1 cellular context compared by ENCODE assay signal in the genomic region with DNA sequence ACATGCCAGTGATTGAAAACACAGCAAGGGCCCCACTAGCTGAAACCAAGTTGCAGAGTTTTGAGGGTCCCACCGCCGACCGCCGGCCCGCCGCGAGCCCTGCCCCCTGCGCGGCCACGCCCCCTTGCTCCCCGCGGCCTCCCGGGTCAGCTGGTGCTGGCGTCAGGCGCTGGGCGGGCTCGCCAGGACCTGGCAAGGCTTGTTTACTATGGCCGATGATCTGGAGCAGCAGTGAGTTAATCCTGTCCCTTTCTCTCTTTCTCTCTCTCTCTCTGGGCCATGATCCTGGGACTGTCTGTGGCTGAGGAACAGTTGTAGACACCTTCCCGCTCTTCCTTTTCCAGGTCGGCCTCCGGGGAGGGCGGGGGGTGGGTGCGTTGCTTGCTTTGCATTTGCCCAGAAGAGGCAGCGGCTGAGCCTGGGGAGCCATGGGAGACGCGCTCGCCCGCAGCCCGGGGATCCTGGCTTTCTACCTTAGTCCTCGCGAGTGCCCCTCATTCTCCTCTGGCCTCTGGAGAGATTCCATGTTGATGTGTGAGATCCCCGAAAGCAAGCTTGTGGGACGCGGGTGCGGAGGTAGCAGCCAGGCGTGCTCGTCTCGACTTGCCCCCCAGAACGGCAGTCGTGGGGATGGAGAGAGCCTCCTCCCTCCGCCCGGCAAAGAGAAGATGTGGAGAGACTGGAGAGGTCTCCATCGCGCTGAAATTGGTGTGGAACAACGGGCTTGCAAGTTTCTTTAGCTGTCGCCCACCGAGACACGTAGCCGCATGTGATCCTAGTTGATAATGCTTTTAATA.
TF ChIP-seq lines count a peak whose summit lies in the region.

A gene with protein sequence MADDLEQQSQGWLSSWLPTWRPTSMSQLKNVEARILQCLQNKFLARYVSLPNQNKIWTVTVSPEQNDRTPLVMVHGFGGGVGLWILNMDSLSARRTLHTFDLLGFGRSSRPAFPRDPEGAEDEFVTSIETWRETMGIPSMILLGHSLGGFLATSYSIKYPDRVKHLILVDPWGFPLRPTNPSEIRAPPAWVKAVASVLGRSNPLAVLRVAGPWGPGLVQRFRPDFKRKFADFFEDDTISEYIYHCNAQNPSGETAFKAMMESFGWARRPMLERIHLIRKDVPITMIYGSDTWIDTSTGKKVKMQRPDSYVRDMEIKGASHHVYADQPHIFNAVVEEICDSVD (plus strand): TSS at position 202 of the 797 bp plus-strand sequence. CDS start 7 bp downstream, at position 209.

TF ChIP-seq in HepG2, 621 proteins besides CTCF, POLR2A, EP300 and RAD21 (continued from another document and continues in another):
- TF ChIP-seq, protein P1, sequence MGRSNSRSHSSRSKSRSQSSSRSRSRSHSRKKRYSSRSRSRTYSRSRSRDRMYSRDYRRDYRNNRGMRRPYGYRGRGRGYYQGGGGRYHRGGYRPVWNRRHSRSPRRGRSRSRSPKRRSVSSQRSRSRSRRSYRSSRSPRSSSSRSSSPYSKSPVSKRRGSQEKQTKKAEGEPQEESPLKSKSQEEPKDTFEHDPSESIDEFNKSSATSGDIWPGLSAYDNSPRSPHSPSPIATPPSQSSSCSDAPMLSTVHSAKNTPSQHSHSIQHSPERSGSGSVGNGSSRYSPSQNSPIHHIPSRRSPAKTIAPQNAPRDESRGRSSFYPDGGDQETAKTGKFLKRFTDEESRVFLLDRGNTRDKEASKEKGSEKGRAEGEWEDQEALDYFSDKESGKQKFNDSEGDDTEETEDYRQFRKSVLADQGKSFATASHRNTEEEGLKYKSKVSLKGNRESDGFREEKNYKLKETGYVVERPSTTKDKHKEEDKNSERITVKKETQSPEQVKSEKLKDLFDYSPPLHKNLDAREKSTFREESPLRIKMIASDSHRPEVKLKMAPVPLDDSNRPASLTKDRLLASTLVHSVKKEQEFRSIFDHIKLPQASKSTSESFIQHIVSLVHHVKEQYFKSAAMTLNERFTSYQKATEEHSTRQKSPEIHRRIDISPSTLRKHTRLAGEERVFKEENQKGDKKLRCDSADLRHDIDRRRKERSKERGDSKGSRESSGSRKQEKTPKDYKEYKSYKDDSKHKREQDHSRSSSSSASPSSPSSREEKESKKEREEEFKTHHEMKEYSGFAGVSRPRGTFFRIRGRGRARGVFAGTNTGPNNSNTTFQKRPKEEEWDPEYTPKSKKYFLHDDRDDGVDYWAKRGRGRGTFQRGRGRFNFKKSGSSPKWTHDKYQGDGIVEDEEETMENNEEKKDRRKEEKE (IDR thresholded peaks at IDR 0.05): no peak
- TF ChIP-seq ZNF629 (CRISPR knock-in tag; conservative IDR thresholded peaks at IDR 0.05) (0 out of 2 replicates have a peak, but pooled peaks have one; percentile 6), THRA (CRISPR knock-in tag; IDR thresholded peaks at IDR 0.05; ENCODE audit: borderline replicate concordance) (no peak), KDM5A (IDR thresholded peaks at IDR 0.05; ENCODE audit: borderline replicate concordance, low read length) (peak; percentile 59), PAF1 (CRISPR knock-in tag; IDR thresholded peaks at IDR 0.05) (0 out of 2 replicates have a peak, but pooled peaks have one; percentile 26), RELA (CRISPR knock-in tag; IDR thresholded peaks at IDR 0.05) (no peak; the same call in 1 of the 2 replicates), ZHX1 (CRISPR knock-in tag; IDR thresholded peaks at IDR 0.05; ENCODE audit: low read depth) (no peak), ZNF790 (CRISPR knock-in tag; IDR thresholded peaks at IDR 0.05; ENCODE audit: borderline replicate concordance) (no peak; the same call in 1 of the 2 replicates), ZNF17 (CRISPR knock-in tag; IDR thresholded peaks at IDR 0.05) (no peak), GATA4 (IDR thresholded peaks at IDR 0.05; ENCODE audit: borderline replicate concordance, low read depth) (peak; percentile 78), ATRX (CRISPR knock-in tag; IDR thresholded peaks at IDR 0.05; ENCODE audit: borderline replicate concordance) (no peak; the same call in 1 of the 2 replicates), POLR2AphosphoS5 (IDR thresholded peaks at IDR 0.05; ENCODE audit: low read depth, low read length) (peak; percentile 95), HCFC1 (IDR thresholded peaks at IDR 0.05; ENCODE audit: low read depth, low read length) (no peak), ZNF740 (CRISPR knock-in tag; IDR thresholded peaks at IDR 0.05) (no peak), THAP7 (CRISPR knock-in tag; IDR thresholded peaks at IDR 0.05) (peak; percentile 88), TARDBP (CRISPR knock-in tag; IDR thresholded peaks at IDR 0.05) (peak; percentile 55), ZNF510 (CRISPR knock-in tag; IDR thresholded peaks at IDR 0.05; ENCODE audit: low read depth) (peak; percentile 89; the same call in 1 of the 2 replicates), IKZF4 (CRISPR knock-in tag; IDR thresholded peaks at IDR 0.05; ENCODE audit: borderline replicate concordance, low read depth, not compliant biosample characterization) (peak; percentile 88), ZMYM2 (CRISPR knock-in tag; IDR thresholded peaks at IDR 0.05) (no peak), ZNF367 (CRISPR knock-in tag; IDR thresholded peaks at IDR 0.05; ENCODE audit: borderline replicate concordance) (no peak), ZIK1 (CRISPR knock-in tag; IDR thresholded peaks at IDR 0.05; ENCODE audit: borderline replicate concordance, low read depth) (peak; percentile 57; the same call in 1 of the 2 replicates), SRSF9 (IDR thresholded peaks at IDR 0.05; ENCODE audit: borderline replicate concordance, insufficient read depth, low read depth, low read length, poor library complexity, severe bottlenecking) (no peak), CHCHD3 (CRISPR knock-in tag; IDR thresholded peaks at IDR 0.05) (peak; percentile 67; the same call in 1 of the 2 replicates), ZNF232 (CRISPR knock-in tag; IDR thresholded peaks at IDR 0.05; ENCODE audit: borderline replicate concordance) (no peak)
- TF ChIP-seq, protein P2, sequence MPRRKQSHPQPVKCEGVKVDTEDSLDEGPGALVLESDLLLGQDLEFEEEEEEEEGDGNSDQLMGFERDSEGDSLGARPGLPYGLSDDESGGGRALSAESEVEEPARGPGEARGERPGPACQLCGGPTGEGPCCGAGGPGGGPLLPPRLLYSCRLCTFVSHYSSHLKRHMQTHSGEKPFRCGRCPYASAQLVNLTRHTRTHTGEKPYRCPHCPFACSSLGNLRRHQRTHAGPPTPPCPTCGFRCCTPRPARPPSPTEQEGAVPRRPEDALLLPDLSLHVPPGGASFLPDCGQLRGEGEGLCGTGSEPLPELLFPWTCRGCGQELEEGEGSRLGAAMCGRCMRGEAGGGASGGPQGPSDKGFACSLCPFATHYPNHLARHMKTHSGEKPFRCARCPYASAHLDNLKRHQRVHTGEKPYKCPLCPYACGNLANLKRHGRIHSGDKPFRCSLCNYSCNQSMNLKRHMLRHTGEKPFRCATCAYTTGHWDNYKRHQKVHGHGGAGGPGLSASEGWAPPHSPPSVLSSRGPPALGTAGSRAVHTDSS (CRISPR knock-in tag; conservative IDR thresholded peaks at IDR 0.05): no peak
- TF ChIP-seq, protein P3, sequence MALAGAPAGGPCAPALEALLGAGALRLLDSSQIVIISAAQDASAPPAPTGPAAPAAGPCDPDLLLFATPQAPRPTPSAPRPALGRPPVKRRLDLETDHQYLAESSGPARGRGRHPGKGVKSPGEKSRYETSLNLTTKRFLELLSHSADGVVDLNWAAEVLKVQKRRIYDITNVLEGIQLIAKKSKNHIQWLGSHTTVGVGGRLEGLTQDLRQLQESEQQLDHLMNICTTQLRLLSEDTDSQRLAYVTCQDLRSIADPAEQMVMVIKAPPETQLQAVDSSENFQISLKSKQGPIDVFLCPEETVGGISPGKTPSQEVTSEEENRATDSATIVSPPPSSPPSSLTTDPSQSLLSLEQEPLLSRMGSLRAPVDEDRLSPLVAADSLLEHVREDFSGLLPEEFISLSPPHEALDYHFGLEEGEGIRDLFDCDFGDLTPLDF (CRISPR knock-in tag; IDR thresholded peaks at IDR 0.05): no peak
- TF ChIP-seq, protein P4, sequence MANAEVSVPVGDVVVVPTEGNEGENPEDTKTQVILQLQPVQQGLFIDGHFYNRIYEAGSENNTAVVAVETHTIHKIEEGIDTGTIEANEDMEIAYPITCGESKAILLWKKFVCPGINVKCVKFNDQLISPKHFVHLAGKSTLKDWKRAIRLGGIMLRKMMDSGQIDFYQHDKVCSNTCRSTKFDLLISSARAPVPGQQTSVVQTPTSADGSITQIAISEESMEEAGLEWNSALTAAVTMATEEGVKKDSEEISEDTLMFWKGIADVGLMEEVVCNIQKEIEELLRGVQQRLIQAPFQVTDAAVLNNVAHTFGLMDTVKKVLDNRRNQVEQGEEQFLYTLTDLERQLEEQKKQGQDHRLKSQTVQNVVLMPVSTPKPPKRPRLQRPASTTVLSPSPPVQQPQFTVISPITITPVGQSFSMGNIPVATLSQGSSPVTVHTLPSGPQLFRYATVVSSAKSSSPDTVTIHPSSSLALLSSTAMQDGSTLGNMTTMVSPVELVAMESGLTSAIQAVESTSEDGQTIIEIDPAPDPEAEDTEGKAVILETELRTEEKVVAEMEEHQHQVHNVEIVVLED (CRISPR knock-in tag; IDR thresholded peaks at IDR 0.05; ENCODE audit: borderline replicate concordance): no peak; the same call in 1 of the 2 replicates
- TF ChIP-seq, protein P5, sequence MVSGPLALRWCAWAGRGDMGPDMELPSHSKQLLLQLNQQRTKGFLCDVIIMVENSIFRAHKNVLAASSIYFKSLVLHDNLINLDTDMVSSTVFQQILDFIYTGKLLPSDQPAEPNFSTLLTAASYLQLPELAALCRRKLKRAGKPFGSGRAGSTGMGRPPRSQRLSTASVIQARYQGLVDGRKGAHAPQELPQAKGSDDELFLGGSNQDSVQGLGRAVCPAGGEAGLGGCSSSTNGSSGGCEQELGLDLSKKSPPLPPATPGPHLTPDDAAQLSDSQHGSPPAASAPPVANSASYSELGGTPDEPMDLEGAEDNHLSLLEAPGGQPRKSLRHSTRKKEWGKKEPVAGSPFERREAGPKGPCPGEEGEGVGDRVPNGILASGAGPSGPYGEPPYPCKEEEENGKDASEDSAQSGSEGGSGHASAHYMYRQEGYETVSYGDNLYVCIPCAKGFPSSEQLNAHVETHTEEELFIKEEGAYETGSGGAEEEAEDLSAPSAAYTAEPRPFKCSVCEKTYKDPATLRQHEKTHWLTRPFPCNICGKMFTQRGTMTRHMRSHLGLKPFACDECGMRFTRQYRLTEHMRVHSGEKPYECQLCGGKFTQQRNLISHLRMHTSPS (CRISPR knock-in tag; IDR thresholded peaks at IDR 0.05; ENCODE audit: low read depth): peak; percentile 60
- TF ChIP-seq, protein P6, sequence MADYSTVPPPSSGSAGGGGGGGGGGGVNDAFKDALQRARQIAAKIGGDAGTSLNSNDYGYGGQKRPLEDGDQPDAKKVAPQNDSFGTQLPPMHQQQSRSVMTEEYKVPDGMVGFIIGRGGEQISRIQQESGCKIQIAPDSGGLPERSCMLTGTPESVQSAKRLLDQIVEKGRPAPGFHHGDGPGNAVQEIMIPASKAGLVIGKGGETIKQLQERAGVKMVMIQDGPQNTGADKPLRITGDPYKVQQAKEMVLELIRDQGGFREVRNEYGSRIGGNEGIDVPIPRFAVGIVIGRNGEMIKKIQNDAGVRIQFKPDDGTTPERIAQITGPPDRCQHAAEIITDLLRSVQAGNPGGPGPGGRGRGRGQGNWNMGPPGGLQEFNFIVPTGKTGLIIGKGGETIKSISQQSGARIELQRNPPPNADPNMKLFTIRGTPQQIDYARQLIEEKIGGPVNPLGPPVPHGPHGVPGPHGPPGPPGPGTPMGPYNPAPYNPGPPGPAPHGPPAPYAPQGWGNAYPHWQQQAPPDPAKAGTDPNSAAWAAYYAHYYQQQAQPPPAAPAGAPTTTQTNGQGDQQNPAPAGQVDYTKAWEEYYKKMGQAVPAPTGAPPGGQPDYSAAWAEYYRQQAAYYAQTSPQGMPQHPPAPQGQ (CRISPR knock-in tag; IDR thresholded peaks at IDR 0.05; ENCODE audit: borderline replicate concordance): peak; percentile 90; the same call in 1 of the 2 replicates
- TF ChIP-seq, protein P7, sequence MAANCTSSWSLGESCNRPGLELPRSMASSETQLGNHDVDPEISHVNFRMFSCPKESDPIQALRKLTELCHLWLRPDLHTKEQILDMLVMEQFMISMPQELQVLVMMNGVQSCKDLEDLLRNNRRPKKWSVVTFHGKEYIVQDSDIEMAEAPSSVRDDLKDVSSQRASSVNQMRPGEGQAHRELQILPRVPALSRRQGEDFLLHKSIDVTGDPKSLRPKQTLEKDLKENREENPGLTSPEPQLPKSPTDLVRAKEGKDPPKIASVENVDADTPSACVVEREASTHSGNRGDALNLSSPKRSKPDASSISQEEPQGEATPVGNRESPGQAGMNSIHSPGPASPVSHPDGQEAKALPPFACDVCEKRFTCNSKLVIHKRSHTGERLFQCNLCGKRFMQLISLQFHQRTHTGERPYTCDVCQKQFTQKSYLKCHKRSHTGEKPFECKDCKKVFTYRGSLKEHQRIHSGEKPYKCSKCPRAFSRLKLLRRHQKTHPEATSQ (CRISPR knock-in tag; IDR thresholded peaks at IDR 0.05; ENCODE audit: borderline replicate concordance): no peak
